19 cellular contexts compared by ENCODE assay signal in the genomic region with DNA sequence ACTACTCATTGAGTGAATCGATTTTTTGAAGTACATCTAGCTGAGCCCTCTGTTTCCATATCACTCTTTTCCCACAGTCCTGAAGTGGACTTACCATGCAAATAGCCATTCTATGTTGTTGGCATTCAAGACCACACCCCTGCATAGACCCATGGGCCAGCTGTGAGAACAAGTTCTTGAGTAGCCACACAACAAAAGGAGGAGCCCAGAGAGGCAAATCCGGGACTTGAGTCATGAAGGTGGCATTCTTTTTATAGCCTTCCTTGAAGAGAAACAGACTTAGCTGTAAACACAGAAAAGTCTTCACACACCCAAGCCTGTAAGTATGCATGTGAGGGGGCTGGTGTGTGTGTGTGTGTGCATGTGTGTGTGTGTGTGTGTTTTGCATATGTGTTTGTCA. TPM values are rescaled to one million over a fixed set of nuclear protein-coding genes. Genes with fewer than 3 reads are reported as not detected.
DNase-seq lines count a peak whose midpoint lies in the region; ATAC-seq and TF ChIP-seq lines count a peak whose summit lies in the region.
"Had no signal": no experiment of that assay in that cellular context is flagged by ENCODE, and none has a peak within 500 bp of the region (broad histone marks: within the 10 kb centered on the region; RNA-seq: fewer than 3 reads in every experiment).

No MANE protein-coding gene starts in this region.

- no peaks in the 10 kb centered on the region for H3K36me3 Mint-ChIP-seq in osteocyte (ENCODE audit: unreplicated experiment)
- no peaks in the 10 kb centered on the region for H3K36me3 Mint-ChIP-seq in CD8-positive, alpha-beta memory T cell
- H3K36me3 Mint-ChIP-seq in activated naive CD4-positive, alpha-beta T cell treated with anti-CD3 and anti-CD28 coated beads, Interleukin-2, amount 10 ng/mL, durations not matched to agents 7 days and 5 days: no peaks in the 10 kb centered on the region
- H3K36me3 Mint-ChIP-seq: CD14-positive monocyte; CD8-positive, alpha-beta T cell had no signal

- no peaks in the 10 kb centered on the region for H3K27me3 Mint-ChIP-seq in osteocyte (ENCODE audit: unreplicated experiment)
- peaks cover 8 to 17% of the 10 kb centered on the region in 2 donors for H3K27me3 Mint-ChIP-seq in CD8-positive, alpha-beta memory T cell
- no peaks in the 10 kb centered on the region for H3K27me3 Mint-ChIP-seq in activated naive CD4-positive, alpha-beta T cell treated with anti-CD3 and anti-CD28 coated beads, Interleukin-2, amount 10 ng/mL, durations not matched to agents 7 days and 5 days

- 41 to 48% methylated on average over 2 of the region's 2 CpGs for WGBS in esophagus squamous epithelium, 2 donors

- H3K4me1 Mint-ChIP-seq in osteocyte (ENCODE audit: unreplicated experiment): no peaks in the 10 kb centered on the region
- H3K4me1 Mint-ChIP-seq in CD8-positive, alpha-beta memory T cell: no peaks in the 10 kb centered on the region
- H3K4me1 Mint-ChIP-seq in activated naive CD4-positive, alpha-beta T cell treated with anti-CD3 and anti-CD28 coated beads, Interleukin-2, amount 10 ng/mL, durations not matched to agents 7 days and 5 days: no peaks in the 10 kb centered on the region
- H3K4me1 Mint-ChIP-seq: CD14-positive monocyte, GM23338 had no signal

- no peak overlapping the region for H3K4me3 Mint-ChIP-seq in osteocyte (ENCODE audit: unreplicated experiment)
- H3K4me3 Mint-ChIP-seq in CD8-positive, alpha-beta memory T cell: no peak overlapping the region
- no peak overlapping the region for H3K4me3 Mint-ChIP-seq in activated naive CD4-positive, alpha-beta T cell treated with anti-CD3 and anti-CD28 coated beads, Interleukin-2, amount 10 ng/mL, durations not matched to agents 7 days and 5 days
- H3K4me3 Mint-ChIP-seq: CD14-positive monocyte; CD8-positive, alpha-beta T cell; GM23338 had no signal

- no peak for DNase-seq in RWPE2 (ENCODE audit: low spot score)
- DNase-seq in epithelial cell of esophagus (ENCODE audit: low read depth): peak; percentile 80
- DNase-seq in esophagus squamous epithelium (lab: John Stamatoyannopoulos, UW): no peak
- DNase-seq in osteocyte (ENCODE audit: extremely low spot score, unreplicated experiment): peak; percentile 51
- DNase-seq in HuH-7 (ENCODE audit: low spot score): no peak
- DNase-seq in CD8-positive, alpha-beta memory T cell: no peak
- DNase-seq in DMS53 treated with DMSO at 0.1 percent for 48 hours (lab: John Stamatoyannopoulos, UW; ENCODE audit: unreplicated experiment): no peak
- no peak for DNase-seq in activated naive CD4-positive, alpha-beta T cell treated with anti-CD3 and anti-CD28 coated beads, Interleukin-2, amount 10 ng/mL, durations not matched to agents 7 days and 5 days
- DNase-seq: BE2C; Caco-2; CD8-positive, alpha-beta T cell; H7; IMR-90 had no signal

- H3K4me3 ChIP-seq in RWPE2 (ENCODE audit: severe bottlenecking) (no peak overlapping the region), epithelial cell of esophagus (ENCODE audit: low read length) (peak overlapping the region; percentile 12), esophagus squamous epithelium (no peak overlapping the region)
- no peak overlapping the region for H3K4me3 ChIP-seq in CD8-positive, alpha-beta memory T cell (ENCODE audit: low read length)
- H3K4me3 ChIP-seq: A549, GM12878, GM23338 had no signal

- H3K4me1 ChIP-seq in RWPE2 (ENCODE audit: insufficient read depth, poor library complexity, severe bottlenecking) (peaks cover 15% of the 10 kb centered on the region), esophagus squamous epithelium (peaks cover 0 to 35% (median 0%) of the 10 kb centered on the region in 3 donors)
- H3K4me1 ChIP-seq in CD8-positive, alpha-beta memory T cell (ENCODE audit: insufficient read depth, low read length): no peaks in the 10 kb centered on the region
- H3K4me1 ChIP-seq: BE2C, Caco-2 had no signal

- TF ChIP-seq CTCF in RWPE2 (IDR thresholded peaks at IDR 0.05; ENCODE audit: poor library complexity, severe bottlenecking): no peak
- no peak for TF ChIP-seq CTCF in epithelial cell of esophagus (IDR thresholded peaks at IDR 0.05; ENCODE audit: insufficient read depth, low read depth, low read length, missing control alignments)
- no peak for TF ChIP-seq CTCF in esophagus squamous epithelium (IDR thresholded peaks at IDR 0.05)
- no peak for TF ChIP-seq CTCF in osteocyte (IDR thresholded peaks at IDR 0.05)

- no peaks in the 10 kb centered on the region for H3K9me3 Mint-ChIP-seq in osteocyte (ENCODE audit: unreplicated experiment)
- H3K9me3 Mint-ChIP-seq in CD8-positive, alpha-beta memory T cell: peaks cover 0 to 3% (median 0%) of the 10 kb centered on the region in 5 donors
- H3K9me3 Mint-ChIP-seq in activated naive CD4-positive, alpha-beta T cell treated with anti-CD3 and anti-CD28 coated beads, Interleukin-2, amount 10 ng/mL, durations not matched to agents 7 days and 5 days: no peaks in the 10 kb centered on the region
- H3K9me3 Mint-ChIP-seq: CD14-positive monocyte had no signal

- H3K36me3 ChIP-seq in RWPE2 (ENCODE audit: low read depth) (no peaks in the 10 kb centered on the region), esophagus squamous epithelium (no peaks in the 10 kb centered on the region)
- H3K36me3 ChIP-seq in CD8-positive, alpha-beta memory T cell (ENCODE audit: insufficient read depth, low read length): no peaks in the 10 kb centered on the region
- H3K36me3 ChIP-seq: BE2C had no signal

- intact Hi-C loops in esophagus squamous epithelium (cut with DNase I): no loop called here

- no peaks in the 10 kb centered on the region for H3K27me3 ChIP-seq in RWPE2 (ENCODE audit: insufficient read depth, poor library complexity, severe bottlenecking)
- H3K27me3 ChIP-seq in esophagus squamous epithelium: no peaks in the 10 kb centered on the region
- no peaks in the 10 kb centered on the region for H3K27me3 ChIP-seq in CD8-positive, alpha-beta memory T cell (ENCODE audit: insufficient read depth, low read length, poor library complexity, severe bottlenecking)
- H3K27me3 ChIP-seq: BE2C had no signal

- H3K9me3 ChIP-seq in RWPE2 (ENCODE audit: severe bottlenecking) (no peaks in the 10 kb centered on the region), esophagus squamous epithelium (no peaks in the 10 kb centered on the region)
- H3K9me3 ChIP-seq in CD8-positive, alpha-beta memory T cell (ENCODE audit: low read length): peaks cover 4% of the 10 kb centered on the region
- H3K9me3 ChIP-seq: A549, BE2C, Caco-2 had no signal

- POLR2A ChIA-PET in CD8-positive, alpha-beta memory T cell (lab: Charles Lee): no interaction called here

- peak overlapping the region; percentile 1 for H3K27ac ChIP-seq in RWPE2 (ENCODE audit: poor library complexity, severe bottlenecking)
- peak overlapping the region; percentile 58 to 78 (median 70) for H3K27ac ChIP-seq in esophagus squamous epithelium
- H3K27ac ChIP-seq in CD8-positive, alpha-beta memory T cell (ENCODE audit: low read depth, low read length): no peak overlapping the region
- H3K27ac ChIP-seq: A549 had no signal

- 0 out of 3 replicates have a peak, but pooled peaks have one; percentile 14 for ATAC-seq in RWPE2 (ENCODE audit: low read depth)
- ATAC-seq: A549; CD8-positive, alpha-beta T cell; GM23338 had no signal

- H3K27ac Mint-ChIP-seq in osteocyte (ENCODE audit: unreplicated experiment): no peak overlapping the region
- H3K27ac Mint-ChIP-seq in CD8-positive, alpha-beta memory T cell: no peak overlapping the region
- H3K27ac Mint-ChIP-seq in activated naive CD4-positive, alpha-beta T cell treated with anti-CD3 and anti-CD28 coated beads, Interleukin-2, amount 10 ng/mL, durations not matched to agents 7 days and 5 days: no peak overlapping the region
- H3K27ac Mint-ChIP-seq: CD14-positive monocyte; CD8-positive, alpha-beta T cell; GM23338 had no signal

- CTCF ChIA-PET in CD8-positive, alpha-beta memory T cell (lab: Charles Lee): no interaction called here
- CTCF ChIA-PET in activated naive CD4-positive, alpha-beta T cell treated with anti-CD3 and anti-CD28 coated beads, Interleukin-2, amount 10 ng/mL, durations not matched to agents 7 days and 5 days (lab: Charles Lee): no interaction called here

- TF ChIP-seq POLR2A in esophagus squamous epithelium (IDR thresholded peaks at IDR 0.05): no peak

RNA-seq across cellular contexts. Expression of a gene that starts 13.8 kb away (rescaled TPM):
- total RNA-seq in esophagus squamous epithelium (1 to 10 TPM in 2 of 4 donors, not detected in 2; 1.3 to 2.2 TPM), osteocyte (not detected in 2 replicates)
- total RNA-seq in CD8-positive, alpha-beta memory T cell: not detected
- not detected for polyA plus RNA-seq in CD8-positive, alpha-beta memory T cell
- total RNA-seq: Caco-2; CD8-positive, alpha-beta T cell; G401; GM12878; GM23338; H7; IMR-90 had no signal
- polyA plus RNA-seq: A549, AG04450, CD14-positive monocyte, GM12878, GM23338, IMR-90 had no signal

RNA-seq across cellular contexts. Expression of a gene that starts 24.9 kb away (rescaled TPM):
- total RNA-seq in esophagus squamous epithelium: 100 to 1,000 TPM; 155 to 336 (median 262) TPM
- total RNA-seq in osteocyte: not detected in 2 replicates
- total RNA-seq in CD8-positive, alpha-beta memory T cell: not detected
- polyA plus RNA-seq in CD8-positive, alpha-beta memory T cell: not detected
- total RNA-seq: Caco-2; CD8-positive, alpha-beta T cell; G401; GM23338; H7; IMR-90 had no signal
- polyA plus RNA-seq: A549, AG04450, CD14-positive monocyte, GM23338, IMR-90 had no signal

RNA-seq across cellular contexts. Expression of a gene that starts 37.3 kb away (rescaled TPM):
- total RNA-seq in esophagus squamous epithelium (1 to 10 TPM in 2 of 4 donors, under 1 TPM in 1, not detected in 1; 0.64 to 6.4 (median 1.3) TPM), osteocyte (not detected in 2 replicates)
- total RNA-seq in CD8-positive, alpha-beta memory T cell: not detected
- not detected for polyA plus RNA-seq in CD8-positive, alpha-beta memory T cell
- total RNA-seq: Caco-2; CD8-positive, alpha-beta T cell; G401; GM12878; GM23338; H7; IMR-90 had no signal
- polyA plus RNA-seq: A549, AG04450, CD14-positive monocyte, GM12878, GM23338, IMR-90 had no signal

RNA-seq across cellular contexts. Expression of a gene that starts 50.7 kb away (rescaled TPM):
- total RNA-seq in esophagus squamous epithelium (1,000 to 10,000 TPM in 1 of 4 donors, 100 to 1,000 TPM in 2, 10 to 100 TPM in 1; 57.4 to 1,951 (median 348) TPM), osteocyte (not detected in 2 replicates)
- total RNA-seq in CD8-positive, alpha-beta memory T cell: not detected
- not detected for polyA plus RNA-seq in CD8-positive, alpha-beta memory T cell
- total RNA-seq: Caco-2; CD8-positive, alpha-beta T cell; G401; GM12878; GM23338; H7; IMR-90 had no signal
- polyA plus RNA-seq: A549, AG04450, CD14-positive monocyte, GM12878, GM23338, IMR-90 had no signal

RNA-seq across cellular contexts. Expression of a gene that starts 55.1 kb away (rescaled TPM):
- total RNA-seq in esophagus squamous epithelium (not detected), osteocyte (not detected in 2 replicates)
- not detected for total RNA-seq in CD8-positive, alpha-beta memory T cell
- polyA plus RNA-seq in CD8-positive, alpha-beta memory T cell: not detected
- total RNA-seq: Caco-2; CD8-positive, alpha-beta T cell; G401; GM12878; GM23338; H7; IMR-90 had no signal
- polyA plus RNA-seq: A549, AG04450, CD14-positive monocyte, GM23338, IMR-90 had no signal

Comparison
In these comparisons a context has a peak if more than half of its experiments do, and no peak if none do; other contexts are left out.
1. DNase-seq: peak in epithelial cell of esophagus (single experiment) and osteocyte (single experiment); none in RWPE2 (single experiment), esophagus squamous epithelium (single experiment), HuH-7 (single experiment), CD8-positive, alpha-beta memory T cell (0 of 5), DMS53 treated with DMSO at 0.1 percent for 48 hours (single experiment) and activated naive CD4-positive, alpha-beta T cell treated with anti-CD3 and anti-CD28 coated beads, Interleukin-2, amount 10 ng/mL, durations not matched to agents 7 days and 5 days (single experiment).
2. RNA of a gene that starts 24.9 kb away (total RNA-seq): 155 to 336 TPM in esophagus squamous epithelium; not detected in CD8-positive, alpha-beta memory T cell and not detected in osteocyte; every median in the first group is over 100 times any median in the second.